8 cellular contexts compared by ENCODE assay signal in the genomic region with DNA sequence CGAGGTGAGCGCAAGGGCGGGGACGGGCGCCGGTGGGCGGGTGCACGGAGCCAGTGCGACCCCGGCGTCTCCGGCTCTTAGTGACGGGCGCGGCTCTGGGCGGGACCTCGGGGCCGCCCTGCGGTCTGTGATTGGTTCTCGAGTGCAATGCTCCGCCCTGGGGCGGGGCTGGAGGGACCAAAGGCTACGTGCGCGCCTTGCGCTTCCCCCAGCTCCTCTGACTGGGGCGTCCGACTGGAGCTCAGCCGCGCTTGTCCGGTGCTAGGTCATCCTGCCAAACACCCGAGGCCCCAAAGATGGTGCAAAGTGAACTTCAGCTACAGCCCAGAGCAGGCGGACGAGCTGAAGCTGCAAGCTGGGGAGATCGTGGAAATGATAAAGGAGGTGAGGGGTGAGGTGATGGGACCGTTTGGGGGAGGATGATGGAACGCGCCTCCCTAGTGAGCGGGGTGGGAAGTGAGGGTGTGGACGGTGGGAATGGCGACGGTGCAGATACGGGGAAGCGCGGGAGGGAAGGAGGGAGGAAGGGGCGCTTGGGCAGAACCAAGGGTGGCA. TPM values are rescaled to one million over a fixed set of nuclear protein-coding genes. Genes with fewer than 3 reads are reported as not detected.
A peak's percentile ranks its signal among the peaks of the same experiment; 100 is the strongest.
DNase-seq lines count a peak whose midpoint lies in the region; ATAC-seq and TF ChIP-seq lines count a peak whose summit lies in the region.

No MANE protein-coding gene starts in this region.

- peaks cover 13% of the 10 kb centered on the region for H3K36me3 ChIP-seq in CD8-positive, alpha-beta memory T cell (ENCODE audit: insufficient read depth, low read length)
- peaks cover 1% of the 10 kb centered on the region for H3K36me3 ChIP-seq in mucosa of descending colon (ENCODE audit: low read depth)

- H3K9me3 ChIP-seq in CD8-positive, alpha-beta memory T cell (ENCODE audit: low read length), result no peaks in the 10 kb centered on the region
- H3K9me3 ChIP-seq in mucosa of descending colon, result no peaks in the 10 kb centered on the region

- POLR2A ChIA-PET in CD8-positive, alpha-beta memory T cell (lab: Charles Lee), result interaction anchor here (0.6 to 1.5 kb wide), 9 partner anchors 8 to 158 kb away, joined by 3 to 13 read pairs (median 4); partner anchors contain the start of genes EVA1B, THRAP3 and TRAPPC3

- H3K4me3 Mint-ChIP-seq in CD8-positive, alpha-beta memory T cell, result peak overlapping the region; percentile 85 to 98 (median 94)

- peak overlapping the region; percentile 51 for H3K27ac ChIP-seq in CD8-positive, alpha-beta memory T cell (ENCODE audit: low read depth, low read length)
- H3K27ac ChIP-seq in HL-60 (replicated peaks), result no peak overlapping the region

- peak overlapping the region; percentile 86 for H3K4me3 ChIP-seq in CD8-positive, alpha-beta memory T cell (ENCODE audit: low read length)
- H3K4me3 ChIP-seq in HL-60 (replicated peaks; ENCODE audit: insufficient read depth, low read length) (peak overlapping the region; percentile 63), epithelial cell of esophagus (ENCODE audit: low read length) (peak overlapping the region; percentile 59), mucosa of descending colon (peak overlapping the region; percentile 54)

- peaks cover 14% of the 10 kb centered on the region for H3K4me1 ChIP-seq in CD8-positive, alpha-beta memory T cell (ENCODE audit: insufficient read depth, low read length)
- H3K4me1 ChIP-seq in mucosa of descending colon (ENCODE audit: low read depth), result peaks cover 11% of the 10 kb centered on the region

- peak overlapping the region; percentile 35 to 97 (median 94) for H3K27ac Mint-ChIP-seq in CD8-positive, alpha-beta memory T cell

- H3K36me3 Mint-ChIP-seq in CD8-positive, alpha-beta memory T cell, result peaks cover 0 to 31% (median 8%) of the 10 kb centered on the region in 3 donors

- H3K9me3 Mint-ChIP-seq in CD8-positive, alpha-beta memory T cell, result no peaks in the 10 kb centered on the region

- H3K27me3 ChIP-seq in CD8-positive, alpha-beta memory T cell (ENCODE audit: insufficient read depth, low read length, poor library complexity, severe bottlenecking), result no peaks in the 10 kb centered on the region
- no peaks in the 10 kb centered on the region for H3K27me3 ChIP-seq in HL-60 (ENCODE audit: insufficient read depth, poor library complexity, severe bottlenecking)

- DNase-seq in CD8-positive, alpha-beta memory T cell, result peak; percentile 90 to 96 (median 92)
- DNase-seq in HL-60 (ENCODE audit: low read depth in 1 of 2, low spot score in 1 of 2) (peak; percentile 85 to 89), epithelial cell of esophagus (ENCODE audit: low read depth) (peak; percentile 94), mucosa of descending colon (peak; percentile 95 to 97 (median 96))
- peak; percentile 35 for DNase-seq in NK-92 treated with Interleukin-12 subunit alpha and Interleukin-12 subunit beta, amount 100 ng/mL, for 24 hours (lab: John Stamatoyannopoulos, UW)
- peak; percentile 94 for DNase-seq in activated CD8-positive, alpha-beta memory T cell treated with anti-CD3 and anti-CD28 coated beads, Interleukin-2, amount 50 U/mL, for 4 hours
- DNase-seq in stimulated activated CD8-positive, alpha-beta memory T cell treated with anti-CD3 and anti-CD28 coated beads, Interleukin-4, amount 100 ng/mL, for 1 hour (ENCODE audit: low read depth in 2 of 2, low spot score in 1 of 2), result peak; percentile 83 to 84

- intact Hi-C loops in mucosa of descending colon (cut with DNase I, micrococcal nuclease), result no loop called here

- TF ChIP-seq CTCF in HL-60 (IDR thresholded peaks at IDR 0.05; ENCODE audit: insufficient read depth, low read length) (no peak), epithelial cell of esophagus (IDR thresholded peaks at IDR 0.05; ENCODE audit: insufficient read depth, low read depth, low read length, missing control alignments) (no peak), mucosa of descending colon (IDR thresholded peaks at IDR 0.05) (no peak)

- CTCF ChIA-PET in CD8-positive, alpha-beta memory T cell (lab: Charles Lee), result interaction anchor here (0.6 to 2.4 kb wide), 11 partner anchors 12 to 146 kb away, joined by 3 to 16 read pairs (median 5); partner anchors contain the start of gene EVA1B

- ATAC-seq in GM19463 (IDR thresholded peaks at IDR 0.05; ENCODE audit: unreplicated experiment), result peak; percentile 99
- ATAC-seq in mucosa of descending colon, result peak; percentile 96

- no peaks in the 10 kb centered on the region for H3K27me3 Mint-ChIP-seq in CD8-positive, alpha-beta memory T cell

- peaks cover 10 to 18% (median 17%) of the 10 kb centered on the region in 3 donors for H3K4me1 Mint-ChIP-seq in CD8-positive, alpha-beta memory T cell

RNA-seq across cellular contexts. Expression of gene SH3D21, which starts 0.8 kb away (rescaled TPM):
- total RNA-seq in CD8-positive, alpha-beta memory T cell, result 1 to 10 TPM; 2.5 to 2.6 TPM
- not detected for polyA plus RNA-seq in CD8-positive, alpha-beta memory T cell
- 10 to 100 TPM; 12.3 to 18.0 (median 14.2) TPM for total RNA-seq in mucosa of descending colon

RNA-seq across cellular contexts. Expression of gene EVA1B, which starts 16.5 kb away (rescaled TPM):
- 10 to 100 TPM; 13.6 to 16.3 TPM for total RNA-seq in CD8-positive, alpha-beta memory T cell
- polyA plus RNA-seq in CD8-positive, alpha-beta memory T cell, result 8.1 TPM
- 10 to 100 TPM in 1 of 3 donors, 1 to 10 TPM in 2; 1.5 to 17.6 (median 8.2) TPM for total RNA-seq in mucosa of descending colon

Comparison
In these comparisons a context has a peak if more than half of its experiments do, and no peak if none do; other contexts are left out.
1. DNase-seq: peak in every context shown above with its lines; median percentile 96 in mucosa of descending colon; 94 in activated CD8-positive, alpha-beta memory T cell treated with anti-CD3 and anti-CD28 coated beads, Interleukin-2, amount 50 U/mL, for 4 hours; 94 in epithelial cell of esophagus; 92 in CD8-positive, alpha-beta memory T cell; 87 in HL-60; 84 in stimulated activated CD8-positive, alpha-beta memory T cell treated with anti-CD3 and anti-CD28 coated beads, Interleukin-4, amount 100 ng/mL, for 1 hour; 35 in NK-92 treated with Interleukin-12 subunit alpha and Interleukin-12 subunit beta, amount 100 ng/mL, for 24 hours.